19 cellular contexts compared by ENCODE assay signal in genomic region chr3:56197991-56198390, GRCh38.
DNase-seq lines count a peak whose midpoint lies in the region; ATAC-seq and TF ChIP-seq lines count a peak whose summit lies in the region.
"Had no signal": no experiment of that assay in that cellular context is flagged by ENCODE, and none has a peak within 500 bp of the region (broad histone marks: within the 10 kb centered on the region; RNA-seq: fewer than 3 reads in every experiment).

No MANE protein-coding gene starts in this region.

- H3K9ac ChIP-seq in adipocyte (ENCODE audit: low read length) = no peak overlapping the region

- H3K27ac ChIP-seq in thyroid gland = no peak overlapping the region
- H3K27ac ChIP-seq in dorsolateral prefrontal cortex = no peak overlapping the region
- H3K27ac ChIP-seq: C4-2B, Peyer's patch had no signal

- no peaks in the 10 kb centered on the region for H3K36me3 ChIP-seq in adipocyte (ENCODE audit: control insufficient read depth, insufficient read depth, low read length, severe bottlenecking)
- H3K36me3 ChIP-seq in thyroid gland = no peaks in the 10 kb centered on the region
- H3K36me3 ChIP-seq: Peyer's patch had no signal

- H3K4me3 ChIP-seq in adipocyte (ENCODE audit: low read length) (no peak overlapping the region), thyroid gland (replicated peaks in 1 of 3) (no peak overlapping the region), dorsolateral prefrontal cortex (no peak overlapping the region)
- H3K4me3 ChIP-seq: K562, Peyer's patch had no signal

- TF ChIP-seq CTCF in thyroid gland (IDR thresholded peaks at IDR 0.05) (no peak), dorsolateral prefrontal cortex (IDR thresholded peaks at IDR 0.05 in 54 of 56, conservative IDR thresholded peaks at IDR 0.05 in 2 of 56; ENCODE audit: low read depth in 1 of 56, partially characterized antibody in 56 of 56) (no peak)

- no peak for TF ChIP-seq POLR2A in thyroid gland (IDR thresholded peaks at IDR 0.05)

- intact Hi-C loops in thyroid gland (cut with DNase I) (no loop called here), dorsolateral prefrontal cortex (cut with DNase I) (no loop called here)

- DNase-seq in SKM-1 treated with dmso at 0.1 percent for 144 hours (lab: John Stamatoyannopoulos, UW; ENCODE audit: unreplicated experiment) (peak; percentile 53), SKM-1 (lab: John Stamatoyannopoulos, UW; ENCODE audit: unreplicated experiment) (no peak), adipocyte (ENCODE audit: low read depth) (peak; percentile 47), left lobe of liver (ENCODE audit: low spot score) (no peak), thyroid gland (peak; percentile 8 to 19), dorsolateral prefrontal cortex (no peak)
- DNase-seq: GDM1, MM.1S, NCI-H1092 treated with DMSO at 0.1 percent for 48 hours, NCI-H146, NCI-H2029, NCI-H345, NCI-H524, NCI-H774, Peyer's patch had no signal

- peaks cover 23% of the 10 kb centered on the region for H3K4me1 ChIP-seq in adipocyte (ENCODE audit: control insufficient read depth, insufficient read depth, low read length)
- H3K4me1 ChIP-seq in thyroid gland = no peaks in the 10 kb centered on the region
- H3K4me1 ChIP-seq: Peyer's patch had no signal

- H3K9me3 ChIP-seq in adipocyte (ENCODE audit: control insufficient read depth, low read length) (no peaks in the 10 kb centered on the region), thyroid gland (no peaks in the 10 kb centered on the region)
- H3K9me3 ChIP-seq: Peyer's patch had no signal

- H3K27me3 ChIP-seq in adipocyte (replicated peaks; ENCODE audit: control insufficient read depth, insufficient read depth, low read length) (no peaks in the 10 kb centered on the region), thyroid gland (no peaks in the 10 kb centered on the region), dorsolateral prefrontal cortex (no peaks in the 10 kb centered on the region)
- H3K27me3 ChIP-seq: Peyer's patch had no signal

- ATAC-seq in left lobe of liver = peak; percentile 65
- no peak for ATAC-seq in HG02759 (IDR thresholded peaks at IDR 0.05; ENCODE audit: unreplicated experiment)
- ATAC-seq: K562, SK-N-SH treated with all-trans-retinoic acid at 6 μM for 48 hours had no signal

Comparison
In these comparisons a context has a peak if more than half of its experiments do, and no peak if none do; other contexts are left out.
1. DNase-seq: peak in SKM-1 treated with dmso at 0.1 percent for 144 hours (single experiment), adipocyte (single experiment) and thyroid gland (2 of 2); none in SKM-1 (single experiment), left lobe of liver (single experiment) and dorsolateral prefrontal cortex (0 of 10).